Comparison of ENCODE assay signal across 14 cellular contexts in the genomic region with DNA sequence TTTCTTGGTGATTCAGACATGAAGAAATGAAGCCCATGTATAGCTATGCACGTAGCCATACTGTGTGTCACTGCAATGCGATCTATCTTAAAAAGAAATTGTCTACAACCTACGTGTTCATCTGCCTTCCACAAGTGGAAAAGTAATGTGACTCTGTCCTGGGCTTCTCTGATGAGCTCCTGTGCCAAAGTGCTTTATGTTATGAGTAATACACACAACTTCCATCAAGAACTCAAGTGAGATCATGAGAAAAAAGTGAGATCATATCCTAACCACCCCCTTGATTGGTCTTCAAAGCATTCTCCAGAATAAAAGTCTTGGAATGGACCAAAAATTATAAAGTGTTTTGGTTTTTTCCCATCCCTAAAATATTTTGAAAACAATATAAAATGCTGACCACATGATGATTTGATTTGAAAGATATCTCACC.
DNase-seq lines count a peak whose midpoint lies in the region; ATAC-seq, FAIRE-seq and TF ChIP-seq lines count a peak whose summit lies in the region.
"Had no signal": no experiment of that assay in that cellular context is flagged by ENCODE, and none has a peak within 500 bp of the region (broad histone marks: within the 10 kb centered on the region; RNA-seq: fewer than 3 reads in every experiment).

No MANE protein-coding gene starts in this region.

- FAIRE-seq in GM19239 (lab: Jason Lieb, UNC): peak; percentile 51
- FAIRE-seq: colon had no signal

- H3K27me3 ChIP-seq in smooth muscle cell (ENCODE audit: low read depth): no peaks in the 10 kb centered on the region
- H3K27me3 ChIP-seq: Peyer's patch had no signal

- no peak overlapping the region for H2AFZ ChIP-seq in smooth muscle cell (ENCODE audit: low read depth)

- no peaks in the 10 kb centered on the region for H3K79me2 ChIP-seq in smooth muscle cell (ENCODE audit: low read depth)

- no peaks in the 10 kb centered on the region for H4K20me1 ChIP-seq in smooth muscle cell (ENCODE audit: low read depth)

- DNase-seq in GM19239 (ENCODE audit: insufficient read length, low spot score) (no peak), T1000 (lab: John Stamatoyannopoulos, UW) (peak; percentile 17), fibroblast of villous mesenchyme (ENCODE audit: low read depth) (peak; percentile 73), smooth muscle cell (lab: John Stamatoyannopoulos, UW; ENCODE audit: unreplicated experiment) (no peak), lower leg skin (ENCODE audit: low spot score in 2 of 2) (no peak), head of caudate nucleus (no peak)
- DNase-seq: hippocampal formation, Peyer's patch had no signal

- H3K4me1 ChIP-seq in smooth muscle cell (ENCODE audit: low read depth): peaks cover 37% of the 10 kb centered on the region
- H3K4me1 ChIP-seq: Peyer's patch had no signal

- TF ChIP-seq POLR2A in lower leg skin (IDR thresholded peaks at IDR 0.05): no peak

- H3K36me3 ChIP-seq in smooth muscle cell (ENCODE audit: low read depth): no peaks in the 10 kb centered on the region

- no peak overlapping the region for H3K4me2 ChIP-seq in smooth muscle cell
- H3K4me2 ChIP-seq: KMS-11 had no signal

- H3K4me3 ChIP-seq in fibroblast of villous mesenchyme (ENCODE audit: low read depth, low read length): no peak overlapping the region
- H3K4me3 ChIP-seq in smooth muscle cell: no peak overlapping the region
- H3K4me3 ChIP-seq in lower leg skin (ENCODE audit: low read depth, poor library complexity, severe bottlenecking): no peak overlapping the region
- H3K4me3 ChIP-seq: Peyer's patch had no signal

- peak overlapping the region; percentile 93 for H3K27ac ChIP-seq in smooth muscle cell (ENCODE audit: low read depth)
- H3K27ac ChIP-seq: KMS-11, Peyer's patch had no signal

- peak overlapping the region; percentile 57 for H3K9ac ChIP-seq in smooth muscle cell (ENCODE audit: low read depth)
- H3K9ac ChIP-seq: KMS-11 had no signal

- intact Hi-C loops in lower leg skin (cut with DNase I; ENCODE audit: low total_unique reads): no loop called here
- intact Hi-C loops in head of caudate nucleus (cut with DNase I): no loop called here

- H3K9me3 ChIP-seq in smooth muscle cell (replicated peaks; ENCODE audit: low read depth): no peaks in the 10 kb centered on the region
- H3K9me3 ChIP-seq: Peyer's patch had no signal

- 54% methylated on average over 3 of the region's 3 CpGs for WGBS in smooth muscle cell (ENCODE audit: low lambda C conversion rate)
- 70 to 77% methylated on average over 3 of the region's 3 CpGs for WGBS in lower leg skin, 2 donors

- TF ChIP-seq CTCF in fibroblast of villous mesenchyme (IDR thresholded peaks at IDR 0.05; ENCODE audit: insufficient read depth, low read depth, low read length) (no peak), smooth muscle cell (IDR thresholded peaks at IDR 0.05; ENCODE audit: borderline replicate concordance, insufficient read depth, poor library complexity, severe bottlenecking) (no peak), lower leg skin (IDR thresholded peaks at IDR 0.05) (no peak)

- ATAC-seq in HG03175 (IDR thresholded peaks at IDR 0.05; ENCODE audit: unreplicated experiment) (no peak), GM21723 (IDR thresholded peaks at IDR 0.05; ENCODE audit: unreplicated experiment) (no peak)
- ATAC-seq: activated CD4-positive, CD25-positive, alpha-beta regulatory T cell treated with anti-CD3 and anti-CD28 coated beads, Interleukin-2, amount 50 U/mL, for 24 hours; stimulated activated memory B cell treated with anti-CD40 and anti-IgM and Interleukin-4, amounts not matched to agents 10 μg/mL and 1 μg/mL and 100 μg/mL, for 72 hours had no signal

- H3F3A ChIP-seq in smooth muscle cell (ENCODE audit: low read depth): peaks cover 9% of the 10 kb centered on the region

Comparison
In these comparisons a context has a peak if more than half of its experiments do, and no peak if none do; other contexts are left out.
1. DNase-seq: peak in T1000 (single experiment) and fibroblast of villous mesenchyme (single experiment); none in GM19239 (single experiment), smooth muscle cell (single experiment), lower leg skin (0 of 2) and head of caudate nucleus (0 of 42).